Comparison of ENCODE assay signal across 10 cellular contexts in the genomic region with DNA sequence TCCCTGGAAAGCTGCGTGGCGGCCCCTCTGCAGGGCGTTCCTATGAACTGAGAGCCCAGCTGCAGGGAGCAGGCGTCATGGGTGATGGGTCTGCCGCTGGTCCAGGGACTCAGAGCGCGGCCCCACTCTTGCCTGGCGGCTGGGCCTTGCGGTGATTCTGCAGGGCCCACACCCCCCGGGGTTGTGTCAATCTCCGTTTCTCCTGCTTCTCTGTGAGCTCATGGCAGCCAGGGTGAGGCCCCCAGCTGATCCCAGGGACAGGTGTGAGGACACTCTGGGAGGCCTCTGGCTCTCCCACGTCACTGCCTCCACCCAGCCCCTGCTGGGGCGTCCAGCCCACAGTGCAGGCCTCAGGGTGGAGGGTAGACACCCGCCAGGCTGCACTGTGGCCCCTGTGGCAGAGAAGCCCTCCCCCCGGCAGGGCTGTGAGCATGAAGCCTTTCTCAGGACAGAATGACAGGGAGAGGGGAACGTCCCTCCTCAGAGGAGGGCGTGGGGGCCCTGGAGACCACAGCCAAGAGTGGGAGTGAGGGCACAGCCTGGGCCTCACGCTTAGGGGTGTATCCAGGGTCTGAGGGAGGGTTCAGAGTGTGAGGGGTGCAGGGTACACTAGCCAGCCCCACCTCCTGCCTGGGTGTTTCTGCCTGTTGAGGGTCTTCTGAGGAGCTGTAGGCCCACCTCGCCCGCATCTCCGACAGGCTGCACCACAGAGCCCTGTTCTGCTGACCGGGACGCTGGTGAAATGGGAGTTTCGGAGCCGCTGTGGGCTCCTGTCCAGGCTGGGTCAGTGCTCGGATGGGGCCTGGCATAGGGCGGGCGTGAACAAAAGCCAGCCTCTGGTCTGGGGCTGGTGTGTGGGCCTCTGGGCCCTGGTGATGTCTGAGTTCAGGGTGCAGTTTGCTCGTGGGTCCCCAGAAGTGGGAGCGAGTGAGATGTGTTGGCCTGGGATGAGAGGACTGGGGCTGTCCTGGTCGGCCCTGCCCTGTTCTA. TPM values are rescaled to one million over a fixed set of nuclear protein-coding genes. Genes with fewer than 3 reads are reported as not detected.
DNase-seq lines count a peak whose midpoint lies in the region; ATAC-seq and TF ChIP-seq lines count a peak whose summit lies in the region.
"Had no signal": no experiment of that assay in that cellular context is flagged by ENCODE, and none has a peak within 500 bp of the region (broad histone marks: within the 10 kb centered on the region; RNA-seq: fewer than 3 reads in every experiment).

No MANE protein-coding gene starts in this region.

- TF ChIP-seq CTCF in CD14-positive monocyte (IDR thresholded peaks at IDR 0.05) (no peak), WTC11 (IDR thresholded peaks at IDR 0.05) (no peak), lower lobe of right lung (IDR thresholded peaks at IDR 0.05) (no peak)

- H3K27me3 ChIP-seq in lower lobe of right lung (ENCODE audit: low read depth): no peaks in the 10 kb centered on the region

- intact Hi-C loops in CD14-positive monocyte (cut with micrococcal nuclease): loop anchor here (1.0 to 10.0 kb wide), 5 partner anchors 43 to 77 kb away; a partner anchor contains a TSS
- intact Hi-C loops in lower lobe of right lung (cut with DNase I): no loop called here

- H3K36me3 Mint-ChIP-seq in CD14-positive monocyte (peaks cover 27 to 55% of the 10 kb centered on the region in 2 donors), WTC11 (peaks cover 22% of the 10 kb centered on the region)

- CTCF ChIA-PET in WTC11 (lab: Charles Lee): interaction anchor here (0.6 to 2.0 kb wide), 21 partner anchors 8 to 199 kb away, joined by 3 to 16 read pairs (median 5); a partner anchor contains a TSS

- DNase-seq in CD14-positive monocyte (ENCODE audit: low spot score) (no peak), WTC11 (ENCODE audit: low spot score) (no peak), lower lobe of right lung (no peak), NCI-H226 (no peak), NCI-H2227 treated with DMSO at 0.1 percent for 48 hours (lab: John Stamatoyannopoulos, UW) (no peak), ACHN (no peak)
- DNase-seq: SW 1271 had no signal

- H3K9me3 ChIP-seq in lower lobe of right lung: no peaks in the 10 kb centered on the region
- H3K9me3 ChIP-seq: HAP-1 had no signal

- POLR2A ChIA-PET in WTC11 (lab: Charles Lee): no interaction called here

- H3K4me1 ChIP-seq in lower lobe of right lung: peaks cover 9% of the 10 kb centered on the region
- H3K4me1 ChIP-seq: HAP-1 had no signal

- peak overlapping the region; percentile 41 for H3K27ac ChIP-seq in lower lobe of right lung

- peaks cover 0 to 2% (median 0%) of the 10 kb centered on the region in 3 donors for H3K27me3 Mint-ChIP-seq in CD14-positive monocyte (ENCODE audit: low read depth in 3 of 3)
- no peaks in the 10 kb centered on the region for H3K27me3 Mint-ChIP-seq in WTC11 (ENCODE audit: low read depth)
- H3K27me3 Mint-ChIP-seq: B cell had no signal

- in situ Hi-C loops in ACHN (cut with HindIII; ENCODE audit: low pct_ligation_motif_present, low pct_unique_long_range_greater_than_20kb, low sequenced_read_pairs): no loop called here

- H3K9me3 Mint-ChIP-seq in CD14-positive monocyte (no peaks in the 10 kb centered on the region), WTC11 (no peaks in the 10 kb centered on the region)

- peaks cover 23% of the 10 kb centered on the region for H3K36me3 ChIP-seq in lower lobe of right lung

- H3K4me1 Mint-ChIP-seq in CD14-positive monocyte (no peaks in the 10 kb centered on the region), WTC11 (no peaks in the 10 kb centered on the region)
- H3K4me1 Mint-ChIP-seq: B cell had no signal

- H3K27ac Mint-ChIP-seq in CD14-positive monocyte (peak overlapping the region in 4 of 7 donors; percentile 11 to 60 (median 39)), WTC11 (no peak overlapping the region)
- H3K27ac Mint-ChIP-seq: B cell had no signal

- ATAC-seq in WTC11 (peak; percentile 6), lower lobe of right lung (peak; percentile 2)

- H3K4me3 Mint-ChIP-seq in CD14-positive monocyte: no peak overlapping the region
- no peak overlapping the region for H3K4me3 Mint-ChIP-seq in WTC11
- H3K4me3 Mint-ChIP-seq: B cell had no signal

- no peak overlapping the region for H3K4me3 ChIP-seq in lower lobe of right lung
- H3K4me3 ChIP-seq: HAP-1, skin epidermis had no signal

TF ChIP-seq in WTC11, 78 proteins besides CTCF, POLR2A, EP300 and RAD21:
- TF ChIP-seq ZBTB21 (CRISPR knock-in tag; IDR thresholded peaks at IDR 0.05; ENCODE audit: borderline replicate concordance) (no peak), ZNF121 (CRISPR knock-in tag; IDR thresholded peaks at IDR 0.05) (no peak), KAT7 (CRISPR knock-in tag; IDR thresholded peaks at IDR 0.05; ENCODE audit: borderline replicate concordance) (no peak)
- TF ChIP-seq, protein P1, sequence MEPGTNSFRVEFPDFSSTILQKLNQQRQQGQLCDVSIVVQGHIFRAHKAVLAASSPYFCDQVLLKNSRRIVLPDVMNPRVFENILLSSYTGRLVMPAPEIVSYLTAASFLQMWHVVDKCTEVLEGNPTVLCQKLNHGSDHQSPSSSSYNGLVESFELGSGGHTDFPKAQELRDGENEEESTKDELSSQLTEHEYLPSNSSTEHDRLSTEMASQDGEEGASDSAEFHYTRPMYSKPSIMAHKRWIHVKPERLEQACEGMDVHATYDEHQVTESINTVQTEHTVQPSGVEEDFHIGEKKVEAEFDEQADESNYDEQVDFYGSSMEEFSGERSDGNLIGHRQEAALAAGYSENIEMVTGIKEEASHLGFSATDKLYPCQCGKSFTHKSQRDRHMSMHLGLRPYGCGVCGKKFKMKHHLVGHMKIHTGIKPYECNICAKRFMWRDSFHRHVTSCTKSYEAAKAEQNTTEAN (CRISPR knock-in tag; IDR thresholded peaks at IDR 0.05): no peak

RNA-seq across cellular contexts. Expression of a gene that starts 26.7 kb away (rescaled TPM):
- 1 to 10 TPM; 2.1 to 3.3 TPM for polyA plus RNA-seq in CD14-positive monocyte
- total RNA-seq in WTC11 (2021) (4.6 to 5.4 TPM (median 5.0 TPM) in 3 replicates), lower lobe of right lung (143 TPM)

RNA-seq across cellular contexts. Expression of a gene that starts 28.3 kb away (rescaled TPM):
- 1 to 10 TPM in 1 of 2 donors, under 1 TPM in 1; 0.91 to 2.0 TPM for polyA plus RNA-seq in CD14-positive monocyte
- 248 to 279 TPM (median 251 TPM) in 3 replicates for total RNA-seq in WTC11 (2021)
- total RNA-seq in lower lobe of right lung: 69.7 TPM

RNA-seq across cellular contexts. Expression of a gene that starts 38.7 kb away (rescaled TPM):
- 1,000 to 10,000 TPM; 1,032 to 2,084 TPM for polyA plus RNA-seq in CD14-positive monocyte
- 4.8 to 9.0 TPM (median 5.8 TPM) in 3 replicates for total RNA-seq in WTC11 (2021)
- 237 TPM for total RNA-seq in lower lobe of right lung

RNA-seq across cellular contexts. Expression of a gene that starts 43.1 kb away (rescaled TPM):
- polyA plus RNA-seq in CD14-positive monocyte: 1 to 10 TPM; 7.8 to 9.0 TPM
- total RNA-seq in WTC11 (2021) (16.4 to 17.9 TPM (median 16.7 TPM) in 3 replicates), lower lobe of right lung (10.6 TPM)

RNA-seq across cellular contexts. Expression of a gene that starts 49.6 kb away (rescaled TPM):
- polyA plus RNA-seq in CD14-positive monocyte: under 1 TPM; 0.52 to 0.57 TPM
- total RNA-seq in WTC11 (2021): 0.55 to 2.2 TPM (median 0.87 TPM) in 3 replicates
- 3.8 TPM for total RNA-seq in lower lobe of right lung

Comparison
In these comparisons a context has a peak if more than half of its experiments do, and no peak if none do; other contexts are left out.
1. RNA of a gene that starts 26.7 kb away (total RNA-seq): 143 TPM in lower lobe of right lung (single experiment); 4.6 to 5.4 TPM in WTC11; every median in the first group is over 10 times any median in the second.
2. RNA of a gene that starts 38.7 kb away (total RNA-seq): 237 TPM in lower lobe of right lung (single experiment); 4.8 to 9.0 TPM in WTC11; every median in the first group is over 10 times any median in the second.